8 cellular contexts compared by ENCODE assay signal in genomic region chr11:44727373-44728084, GRCh38. TPM values are rescaled to one million over a fixed set of nuclear protein-coding genes. Genes with fewer than 3 reads are reported as not detected.
DNase-seq lines count a peak whose midpoint lies in the region; ATAC-seq and TF ChIP-seq lines count a peak whose summit lies in the region.

No MANE protein-coding gene starts in this region.

- peaks cover 17% of the 10 kb centered on the region for H3K4me1 ChIP-seq in mucosa of stomach (ENCODE audit: control insufficient read depth, insufficient read depth, low read length)

- peaks cover 54% of the 10 kb centered on the region for H3K27me3 ChIP-seq in mucosa of stomach (ENCODE audit: control insufficient read depth, insufficient read depth, low read length)

- no peaks in the 10 kb centered on the region for H3K9me3 ChIP-seq in mucosa of stomach (ENCODE audit: control insufficient read depth, low read length)

- peak; percentile 52 for ATAC-seq in HG03342 (IDR thresholded peaks at IDR 0.05; ENCODE audit: unreplicated experiment)

- DNase-seq in NCI-H510A treated with DMSO at 0.1 percent for 48 hours (lab: John Stamatoyannopoulos, UW) = peak; percentile 16
- no peak for DNase-seq in NCI-H510A (lab: John Stamatoyannopoulos, UW)
- DNase-seq in NOMO-1 (lab: John Stamatoyannopoulos, UW; ENCODE audit: unreplicated experiment in 2 of 2) = peak; percentile 48 to 55
- DNase-seq in activated T-cell treated with anti-CD3 and anti-CD28 coated beads for 24 hours (ENCODE audit: low read depth) = peak; percentile 71
- DNase-seq in epithelial cell of proximal tubule (ENCODE audit: low read depth) = no peak
- peak; percentile 34 to 65 for DNase-seq in stimulated activated CD8-positive, alpha-beta memory T cell treated with anti-CD3 and anti-CD28 coated beads, Interleukin-4, amount 100 ng/mL, for 1 hour (ENCODE audit: low read depth in 2 of 2, low spot score in 1 of 2)

- H3K36me3 ChIP-seq in mucosa of stomach (ENCODE audit: control insufficient read depth, insufficient read depth, low read length) = no peaks in the 10 kb centered on the region

- H3K9ac ChIP-seq in mucosa of stomach (ENCODE audit: low read length) = peak overlapping the region; percentile 61

- H3K4me3 ChIP-seq in epithelial cell of proximal tubule (ENCODE audit: low read depth, low read length) (peak overlapping the region; percentile 81), mucosa of stomach (ENCODE audit: low read length) (no peak overlapping the region)

- peak; percentile 78 for TF ChIP-seq CTCF in epithelial cell of proximal tubule (conservative IDR thresholded peaks at IDR 0.05; ENCODE audit: low read depth, low read length)

RNA-seq across cellular contexts. Expression of gene TSPAN18, which starts 0.8 kb away (rescaled TPM):
- 1.6 TPM in 1 of 2 replicates, not detected in the other for total RNA-seq in epithelial cell of proximal tubule

Comparison
In these comparisons a context has a peak if more than half of its experiments do, and no peak if none do; other contexts are left out.
1. DNase-seq: peak in NCI-H510A treated with DMSO at 0.1 percent for 48 hours (single experiment), NOMO-1 (2 of 2), activated T-cell treated with anti-CD3 and anti-CD28 coated beads for 24 hours (single experiment) and stimulated activated CD8-positive, alpha-beta memory T cell treated with anti-CD3 and anti-CD28 coated beads, Interleukin-4, amount 100 ng/mL, for 1 hour (2 of 2); none in NCI-H510A (single experiment) and epithelial cell of proximal tubule (single experiment).